23 cellular contexts compared by ENCODE assay signal in genomic region chr5:34480810-34481528, GRCh38.
"Had no signal": no experiment of that assay in that cellular context is flagged by ENCODE, and none has a peak within 500 bp of the region (broad histone marks: within the 10 kb centered on the region; RNA-seq: fewer than 3 reads in every experiment).

No MANE protein-coding gene starts in this region.

- H3K4me3 ChIP-seq: coronary artery, left ventricle myocardium inferior, lower lobe of right lung, ovary, stomach, thoracic aorta had no signal

- DNase-seq: effector CD4-positive, alpha-beta T cell; endodermal cell; erythroblast; foreskin keratinocyte; kidney; left cardiac atrium; left ventricle myocardium inferior; lower lobe of right lung; natural killer cell; nucleus accumbens; ovary; right cardiac atrium; small intestine; stimulated activated CD4-positive, alpha-beta T cell treated with anti-CD3 and anti-CD28 coated beads, Interleukin-4, amount 100 ng/mL, for 1 hour; stimulated activated naive CD4-positive, alpha-beta T cell; stomach; substantia nigra; trophoblast cell had no signal

- H3K27ac ChIP-seq: coronary artery, foreskin keratinocyte, left ventricle myocardium inferior, ovary, thoracic aorta had no signal

- H3K27ac Mint-ChIP-seq: endodermal cell, memory B cell, mesothelial cell of epicardium, natural killer cell had no signal

- H3K4me3 Mint-ChIP-seq: endodermal cell, memory B cell, mesothelial cell of epicardium, natural killer cell, neural crest cell had no signal

- H3K4me1 ChIP-seq: foreskin keratinocyte, left ventricle myocardium inferior had no signal

- H3K36me3 Mint-ChIP-seq: memory B cell, natural killer cell had no signal

- H3K27me3 ChIP-seq: ovary had no signal

- H3K9me3 ChIP-seq: lower lobe of right lung, ovary, thoracic aorta had no signal

- H3K9me3 Mint-ChIP-seq: memory B cell, natural killer cell had no signal

- H3K36me3 ChIP-seq: left ventricle myocardium inferior, lower lobe of right lung, ovary, stomach, thoracic aorta had no signal

- H3K4me1 Mint-ChIP-seq: memory B cell had no signal
